1 cellular context compared by ENCODE assay signal in the genomic region with DNA sequence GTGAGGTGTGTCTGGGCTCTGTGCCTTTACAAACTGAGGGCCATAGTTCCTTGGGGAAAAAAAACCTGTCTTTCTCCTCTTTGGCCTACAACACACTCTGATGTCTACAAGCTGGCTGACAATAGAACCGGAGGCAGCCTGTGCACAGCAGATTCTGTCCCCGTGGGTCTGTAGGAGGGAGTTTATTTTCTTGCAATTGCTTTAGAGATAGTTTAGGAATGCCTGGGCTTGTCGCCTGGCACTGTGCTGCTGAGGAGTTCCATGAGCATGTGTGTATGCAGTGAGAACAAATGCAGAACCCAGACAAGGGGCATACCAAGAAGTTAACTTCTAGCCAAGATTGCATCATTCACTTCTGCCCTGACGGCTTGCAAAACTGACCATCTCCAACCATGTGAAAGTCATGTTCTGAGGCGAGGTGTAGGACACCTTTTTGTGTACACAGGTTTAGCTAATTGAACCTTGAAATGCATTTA.
TF ChIP-seq lines count a peak whose summit lies in the region.

No MANE protein-coding gene starts in this region.

TF ChIP-seq in GM23338, 12 proteins besides CTCF, POLR2A, EP300 and RAD21 (continued from another document):
- TF ChIP-seq, protein P1, sequence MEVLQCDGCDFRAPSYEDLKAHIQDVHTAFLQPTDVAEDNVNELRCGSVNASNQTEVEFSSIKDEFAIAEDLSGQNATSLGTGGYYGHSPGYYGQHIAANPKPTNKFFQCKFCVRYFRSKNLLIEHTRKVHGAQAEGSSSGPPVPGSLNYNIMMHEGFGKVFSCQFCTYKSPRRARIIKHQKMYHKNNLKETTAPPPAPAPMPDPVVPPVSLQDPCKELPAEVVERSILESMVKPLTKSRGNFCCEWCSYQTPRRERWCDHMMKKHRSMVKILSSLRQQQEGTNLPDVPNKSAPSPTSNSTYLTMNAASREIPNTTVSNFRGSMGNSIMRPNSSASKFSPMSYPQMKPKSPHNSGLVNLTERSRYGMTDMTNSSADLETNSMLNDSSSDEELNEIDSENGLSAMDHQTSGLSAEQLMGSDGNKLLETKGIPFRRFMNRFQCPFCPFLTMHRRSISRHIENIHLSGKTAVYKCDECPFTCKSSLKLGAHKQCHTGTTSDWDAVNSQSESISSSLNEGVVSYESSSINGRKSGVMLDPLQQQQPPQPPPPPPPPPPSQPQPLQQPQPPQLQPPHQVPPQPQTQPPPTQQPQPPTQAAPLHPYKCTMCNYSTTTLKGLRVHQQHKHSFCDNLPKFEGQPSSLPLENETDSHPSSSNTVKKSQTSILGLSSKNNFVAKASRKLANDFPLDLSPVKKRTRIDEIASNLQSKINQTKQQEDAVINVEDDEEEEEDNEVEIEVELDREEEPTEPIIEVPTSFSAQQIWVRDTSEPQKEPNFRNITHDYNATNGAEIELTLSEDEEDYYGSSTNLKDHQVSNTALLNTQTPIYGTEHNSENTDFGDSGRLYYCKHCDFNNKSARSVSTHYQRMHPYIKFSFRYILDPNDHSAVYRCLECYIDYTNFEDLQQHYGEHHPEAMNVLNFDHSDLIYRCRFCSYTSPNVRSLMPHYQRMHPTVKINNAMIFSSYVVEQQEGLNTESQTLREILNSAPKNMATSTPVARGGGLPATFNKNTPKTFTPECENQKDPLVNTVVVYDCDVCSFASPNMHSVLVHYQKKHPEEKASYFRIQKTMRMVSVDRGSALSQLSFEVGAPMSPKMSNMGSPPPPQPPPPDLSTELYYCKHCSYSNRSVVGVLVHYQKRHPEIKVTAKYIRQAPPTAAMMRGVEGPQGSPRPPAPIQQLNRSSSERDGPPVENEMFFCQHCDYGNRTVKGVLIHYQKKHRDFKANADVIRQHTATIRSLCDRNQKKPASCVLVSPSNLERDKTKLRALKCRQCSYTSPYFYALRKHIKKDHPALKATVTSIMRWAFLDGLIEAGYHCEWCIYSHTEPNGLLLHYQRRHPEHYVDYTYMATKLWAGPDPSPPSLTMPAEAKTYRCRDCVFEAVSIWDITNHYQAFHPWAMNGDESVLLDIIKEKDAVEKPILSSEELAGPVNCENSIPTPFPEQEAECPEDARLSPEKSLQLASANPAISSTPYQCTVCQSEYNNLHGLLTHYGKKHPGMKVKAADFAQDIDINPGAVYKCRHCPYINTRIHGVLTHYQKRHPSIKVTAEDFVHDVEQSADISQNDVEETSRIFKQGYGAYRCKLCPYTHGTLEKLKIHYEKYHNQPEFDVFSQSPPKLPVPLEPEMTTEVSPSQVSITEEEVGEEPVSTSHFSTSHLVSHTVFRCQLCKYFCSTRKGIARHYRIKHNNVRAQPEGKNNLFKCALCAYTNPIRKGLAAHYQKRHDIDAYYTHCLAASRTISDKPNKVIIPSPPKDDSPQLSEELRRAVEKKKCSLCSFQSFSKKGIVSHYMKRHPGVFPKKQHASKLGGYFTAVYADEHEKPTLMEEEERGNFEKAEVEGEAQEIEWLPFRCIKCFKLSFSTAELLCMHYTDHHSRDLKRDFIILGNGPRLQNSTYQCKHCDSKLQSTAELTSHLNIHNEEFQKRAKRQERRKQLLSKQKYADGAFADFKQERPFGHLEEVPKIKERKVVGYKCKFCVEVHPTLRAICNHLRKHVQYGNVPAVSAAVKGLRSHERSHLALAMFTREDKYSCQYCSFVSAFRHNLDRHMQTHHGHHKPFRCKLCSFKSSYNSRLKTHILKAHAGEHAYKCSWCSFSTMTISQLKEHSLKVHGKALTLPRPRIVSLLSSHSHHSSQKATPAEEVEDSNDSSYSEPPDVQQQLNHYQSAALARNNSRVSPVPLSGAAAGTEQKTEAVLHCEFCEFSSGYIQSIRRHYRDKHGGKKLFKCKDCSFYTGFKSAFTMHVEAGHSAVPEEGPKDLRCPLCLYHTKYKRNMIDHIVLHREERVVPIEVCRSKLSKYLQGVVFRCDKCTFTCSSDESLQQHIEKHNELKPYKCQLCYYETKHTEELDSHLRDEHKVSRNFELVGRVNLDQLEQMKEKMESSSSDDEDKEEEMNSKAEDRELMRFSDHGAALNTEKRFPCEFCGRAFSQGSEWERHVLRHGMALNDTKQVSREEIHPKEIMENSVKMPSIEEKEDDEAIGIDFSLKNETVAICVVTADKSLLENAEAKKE (CRISPR knock-in tag; IDR thresholded peaks at IDR 0.05) = no peak
- TF ChIP-seq ZNF331 (CRISPR knock-in tag; IDR thresholded peaks at IDR 0.05; ENCODE audit: low read depth) (no peak), ZNF114 (CRISPR knock-in tag; IDR thresholded peaks at IDR 0.05) (no peak), CREB1 (CRISPR knock-in tag; IDR thresholded peaks at IDR 0.05; ENCODE audit: low read depth) (no peak)
TF ChIP-seq in GM23338: peak in this region for 0.
